In the genomic region with DNA sequence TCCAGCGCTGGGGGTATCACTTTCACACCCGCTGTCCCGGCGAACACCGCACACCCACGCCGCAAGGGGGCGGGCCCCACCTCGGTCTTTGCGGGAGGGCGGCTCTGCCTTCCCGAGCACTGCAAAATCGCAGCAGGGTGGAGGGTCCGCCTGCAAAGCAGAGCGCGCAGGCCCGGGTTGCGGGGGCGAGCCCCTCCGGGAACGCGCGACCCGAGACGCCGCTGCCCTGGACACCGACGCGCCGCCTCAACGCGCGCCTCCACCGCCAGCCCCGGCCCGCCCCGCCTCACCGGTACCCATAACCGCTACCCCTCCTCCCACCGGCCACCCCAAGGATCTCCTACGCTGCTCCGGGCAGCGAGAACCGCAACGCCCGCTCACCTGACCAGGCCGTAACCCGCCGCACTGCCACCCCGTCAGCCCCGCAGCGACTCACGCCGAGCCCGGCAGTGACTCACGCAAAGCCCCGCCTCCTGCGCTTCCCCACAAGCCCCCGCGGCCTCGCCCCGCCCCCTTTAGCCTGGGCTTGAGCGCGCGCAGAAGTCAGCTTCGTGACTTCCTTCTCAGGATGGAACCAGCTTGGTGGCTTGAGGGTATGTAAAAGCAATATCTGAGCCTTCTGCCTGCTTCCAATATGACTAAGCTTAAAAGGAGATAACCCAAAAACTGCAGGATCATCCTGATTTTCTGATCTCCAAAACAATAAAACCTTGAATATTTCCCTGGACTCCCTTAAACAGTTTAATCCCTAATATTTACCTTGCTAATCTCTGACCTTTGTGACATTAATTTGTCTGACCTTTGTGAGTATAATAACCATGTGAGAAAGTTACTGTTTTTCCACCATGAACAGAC, we compare ENCODE assay signal across 8 cellular contexts. TPM values are rescaled to one million over a fixed set of nuclear protein-coding genes. Genes with fewer than 3 reads are reported as not detected.
DNase-seq lines count a peak whose midpoint lies in the region; ATAC-seq, FAIRE-seq and TF ChIP-seq lines count a peak whose summit lies in the region.

A gene with protein sequence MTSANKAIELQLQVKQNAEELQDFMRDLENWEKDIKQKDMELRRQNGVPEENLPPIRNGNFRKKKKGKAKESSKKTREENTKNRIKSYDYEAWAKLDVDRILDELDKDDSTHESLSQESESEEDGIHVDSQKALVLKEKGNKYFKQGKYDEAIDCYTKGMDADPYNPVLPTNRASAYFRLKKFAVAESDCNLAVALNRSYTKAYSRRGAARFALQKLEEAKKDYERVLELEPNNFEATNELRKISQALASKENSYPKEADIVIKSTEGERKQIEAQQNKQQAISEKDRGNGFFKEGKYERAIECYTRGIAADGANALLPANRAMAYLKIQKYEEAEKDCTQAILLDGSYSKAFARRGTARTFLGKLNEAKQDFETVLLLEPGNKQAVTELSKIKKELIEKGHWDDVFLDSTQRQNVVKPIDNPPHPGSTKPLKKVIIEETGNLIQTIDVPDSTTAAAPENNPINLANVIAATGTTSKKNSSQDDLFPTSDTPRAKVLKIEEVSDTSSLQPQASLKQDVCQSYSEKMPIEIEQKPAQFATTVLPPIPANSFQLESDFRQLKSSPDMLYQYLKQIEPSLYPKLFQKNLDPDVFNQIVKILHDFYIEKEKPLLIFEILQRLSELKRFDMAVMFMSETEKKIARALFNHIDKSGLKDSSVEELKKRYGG (minus strand): TSS at position 460 of the 855 bp plus-strand sequence. CDS start 3,190 bp downstream, outside the sequence.

- FAIRE-seq in GM19239 (lab: Jason Lieb, UNC) = peak; percentile 97

- H3K9me3 Mint-ChIP-seq in activated CD4-positive, alpha-beta T cell treated with anti-CD3 and anti-CD28 coated beads, Interleukin-2, amount 10 ng/mL, durations not matched to agents 24 days and 14 days = no peaks in the 10 kb centered on the region

- H3K27ac ChIP-seq in coronary artery = peak within 1 kb of the TSS; percentile 82 to 97

- H3K27me3 Mint-ChIP-seq in activated CD4-positive, alpha-beta T cell treated with anti-CD3 and anti-CD28 coated beads, Interleukin-2, amount 10 ng/mL, durations not matched to agents 24 days and 14 days = no peaks in the 10 kb centered on the region

- H3K27me3 ChIP-seq in BE2C = no peaks in the 10 kb centered on the region

- peaks cover 4% of the 10 kb centered on the region for H3K36me3 ChIP-seq in BE2C

- intact Hi-C loops in activated CD4-positive, alpha-beta T cell treated with anti-CD3 and anti-CD28 coated beads, Interleukin-2, amount 10 ng/mL, durations not matched to agents 24 days and 14 days (cut with micrococcal nuclease) = loop anchor here (1.0 to 10.0 kb wide), 9 partner anchors 50 to 1978 kb away; a partner anchor contains a TSS
- intact Hi-C loops in left colon (cut with DNase I, micrococcal nuclease) = no loop called here

- TF ChIP-seq CTCF in BE2C (IDR thresholded peaks at IDR 0.05; ENCODE audit: low read depth, low read length) (peak; percentile 39), coronary artery (IDR thresholded peaks at IDR 0.05) (peak; percentile 73)

- no peaks in the 10 kb centered on the region for H3K9me3 ChIP-seq in BE2C

- peak; percentile 98 for DNase-seq in BE2C
- peak; percentile 78 for DNase-seq in GM19239 (ENCODE audit: insufficient read length, low spot score)
- DNase-seq in NCI-H526 treated with DMSO at 0.1 percent for 48 hours (lab: John Stamatoyannopoulos, UW) = peak; percentile 81
- DNase-seq in activated CD4-positive, alpha-beta T cell treated with anti-CD3 and anti-CD28 coated beads, Interleukin-2, amount 10 ng/mL, durations not matched to agents 24 days and 14 days = peak; percentile 99
- DNase-seq in coronary artery (ENCODE audit: low spot score) = peak; percentile 98
- DNase-seq in left colon = peak; percentile 97 to 99
- DNase-seq in stimulated activated CD4-positive, alpha-beta T cell treated with anti-CD3 and anti-CD28 coated beads, Interleukin-1b, Interleukin-23, amount 100 ng/mL, for 48 hours = peak; percentile 98

- peak within 1 kb of the TSS; percentile 97 for H3K4me3 Mint-ChIP-seq in activated CD4-positive, alpha-beta T cell treated with anti-CD3 and anti-CD28 coated beads, Interleukin-2, amount 10 ng/mL, durations not matched to agents 24 days and 14 days

- peak; percentile 64 for ATAC-seq in HG03457 (IDR thresholded peaks at IDR 0.05; ENCODE audit: unreplicated experiment)
- ATAC-seq in left colon = peak; percentile 96

- H3K4me3 ChIP-seq in BE2C (ENCODE audit: low read depth, low read length) (peak within 1 kb of the TSS; percentile 91), coronary artery (peak within 1 kb of the TSS; percentile 100)

- H3K4me1 ChIP-seq in BE2C = no peaks in the 10 kb centered on the region

- peaks cover 22% of the 10 kb centered on the region for H3K36me3 Mint-ChIP-seq in activated CD4-positive, alpha-beta T cell treated with anti-CD3 and anti-CD28 coated beads, Interleukin-2, amount 10 ng/mL, durations not matched to agents 24 days and 14 days (ENCODE audit: low read depth)

- H3K27ac Mint-ChIP-seq in activated CD4-positive, alpha-beta T cell treated with anti-CD3 and anti-CD28 coated beads, Interleukin-2, amount 10 ng/mL, durations not matched to agents 24 days and 14 days = peak within 1 kb of the TSS; percentile 99

- peaks cover 53% of the 10 kb centered on the region for H3K4me1 Mint-ChIP-seq in activated CD4-positive, alpha-beta T cell treated with anti-CD3 and anti-CD28 coated beads, Interleukin-2, amount 10 ng/mL, durations not matched to agents 24 days and 14 days

RNA-seq across cellular contexts. Expression of the gene that starts here (rescaled TPM):
- polyA plus RNA-seq in BE2C (2012; ENCODE audit: insufficient read depth, insufficient read length, low read depth) = 12.9 TPM
- total RNA-seq in activated CD4-positive, alpha-beta T cell treated with anti-CD3 and anti-CD28 coated beads, Interleukin-2, amount 10 ng/mL, durations not matched to agents 24 days and 14 days = 63.4 and 67.3 TPM in 2 replicates
- 10 to 100 TPM; 14.7 to 17.8 TPM for total RNA-seq in left colon

Comparison
In these comparisons a context has a peak if more than half of its experiments do, and no peak if none do; other contexts are left out.
1. Peak in every context shown above with its lines: DNase-seq, ATAC-seq, H3K4me3 ChIP-seq and H3K27ac ChIP-seq.